ENCODE assay signal across 22 cellular contexts in genomic region chr9:35558185-35558584, GRCh38. TPM values are rescaled to one million over a fixed set of nuclear protein-coding genes. Genes with fewer than 3 reads are reported as not detected.
DNase-seq lines count a peak whose midpoint lies in the region; ATAC-seq, FAIRE-seq and TF ChIP-seq lines count a peak whose summit lies in the region.
"Had no signal": no experiment of that assay in that cellular context is flagged by ENCODE, and none has a peak within 500 bp of the region (broad histone marks: within the 10 kb centered on the region; RNA-seq: fewer than 3 reads in every experiment).

No MANE protein-coding gene starts in this region.

- DNase-seq in WTC11 (ENCODE audit: low spot score) (no peak), H1 (ENCODE audit: low read depth in 1 of 2, low spot score in 2 of 2) (no peak), sciatic nerve (ENCODE audit: low spot score) (no peak), endothelial cell (ENCODE audit: low spot score) (no peak), NCI-H774 (lab: John Stamatoyannopoulos, UW) (no peak)
- no peak for DNase-seq in naive thymus-derived CD4-positive, alpha-beta T cell
- DNase-seq: ACHN; BE2C; C1 segment of cervical spinal cord; CD4-positive, CD25-positive, alpha-beta regulatory T cell; CD8-positive, alpha-beta memory T cell; COR-L47; DMS 273 treated with DMSO at 0.1 percent for 48 hours; H7; HFFc6 had no signal

- H3K27me3 ChIP-seq in H1 (replicated peaks in 1 of 4; ENCODE audit: control insufficient read depth in 3 of 4, extremely low read depth in 1 of 4, insufficient read depth in 3 of 4, low read length in 3 of 4) (no peaks in the 10 kb centered on the region), skeletal muscle tissue (ENCODE audit: control insufficient read depth in 3 of 3, insufficient read depth in 3 of 3, low read length in 3 of 3) (no peaks in the 10 kb centered on the region)
- no peaks in the 10 kb centered on the region for H3K27me3 ChIP-seq in naive thymus-derived CD4-positive, alpha-beta T cell (ENCODE audit: control insufficient read depth in 2 of 2, insufficient read depth in 2 of 2, low read length in 2 of 2)
- H3K27me3 ChIP-seq: BE2C had no signal

- no peaks in the 10 kb centered on the region for H3K9me3 ChIP-seq in H1 (ENCODE audit: insufficient read depth in 2 of 2, low read depth in 1 of 2, low read length in 1 of 2)
- no peaks in the 10 kb centered on the region for H3K9me3 ChIP-seq in skeletal muscle tissue (ENCODE audit: control insufficient read depth in 3 of 3, low read length in 3 of 3)
- no peaks in the 10 kb centered on the region for H3K9me3 ChIP-seq in naive thymus-derived CD4-positive, alpha-beta T cell (ENCODE audit: control insufficient read depth in 2 of 3, low read length in 3 of 3)
- H3K9me3 ChIP-seq: BE2C had no signal

- H2BK5ac ChIP-seq in H1 (ENCODE audit: low read depth, low read length): no peak overlapping the region

- no peak for TF ChIP-seq RAD21 in H1 (IDR thresholded peaks at IDR 0.05 in 1 of 2, conservative IDR thresholded peaks at IDR 0.05 in 1 of 2; ENCODE audit: low read depth in 2 of 2, low read length in 2 of 2)

- no peaks in the 10 kb centered on the region for H3K79me1 ChIP-seq in H1 (ENCODE audit: low read depth, low read length)

- H3K27ac Mint-ChIP-seq in WTC11: no peak overlapping the region
- H3K27ac Mint-ChIP-seq in naive thymus-derived CD4-positive, alpha-beta T cell: no peak overlapping the region
- H3K27ac Mint-ChIP-seq in endothelial cell (ENCODE audit: unreplicated experiment): no peak overlapping the region

- no peaks in the 10 kb centered on the region; a peak in 1 of 4 replicates for H3K79me2 ChIP-seq in H1 (ENCODE audit: control insufficient read depth in 1 of 2, insufficient read depth in 2 of 2, low read length in 2 of 2)

- no peak overlapping the region for H4K91ac ChIP-seq in H1 (replicated peaks; ENCODE audit: insufficient read length, low read length)

- TF ChIP-seq CTCF in WTC11 (IDR thresholded peaks at IDR 0.05) (no peak), H1 (IDR thresholded peaks at IDR 0.05; ENCODE audit: control extremely low read depth in 1 of 3, insufficient read depth in 1 of 3, low read depth in 1 of 3, low read length in 3 of 3) (no peak), endothelial cell (IDR thresholded peaks at IDR 0.05; ENCODE audit: unreplicated experiment) (no peak)

- H3K9me3 Mint-ChIP-seq in WTC11 (no peaks in the 10 kb centered on the region), endothelial cell (ENCODE audit: unreplicated experiment) (no peaks in the 10 kb centered on the region)
- H3K9me3 Mint-ChIP-seq in naive thymus-derived CD4-positive, alpha-beta T cell: no peaks in the 10 kb centered on the region
- H3K9me3 Mint-ChIP-seq: CD4-positive, CD25-positive, alpha-beta regulatory T cell; CD8-positive, alpha-beta memory T cell; GM23338; HFFc6 had no signal

- no peak overlapping the region for H2BK12ac ChIP-seq in H1 (ENCODE audit: low read depth, low read length)

- no peak overlapping the region for H3K4me3 Mint-ChIP-seq in WTC11
- no peak overlapping the region for H3K4me3 Mint-ChIP-seq in naive thymus-derived CD4-positive, alpha-beta T cell
- no peak overlapping the region for H3K4me3 Mint-ChIP-seq in endothelial cell (ENCODE audit: unreplicated experiment)
- H3K4me3 Mint-ChIP-seq: CD4-positive, CD25-positive, alpha-beta regulatory T cell; CD8-positive, alpha-beta memory T cell; GM23338; HFFc6 had no signal

- H3K4me1 Mint-ChIP-seq in WTC11: no peaks in the 10 kb centered on the region
- peaks cover 0 to 7% (median 0%) of the 10 kb centered on the region in 7 donors for H3K4me1 Mint-ChIP-seq in naive thymus-derived CD4-positive, alpha-beta T cell
- peaks cover 4% of the 10 kb centered on the region for H3K4me1 Mint-ChIP-seq in endothelial cell (ENCODE audit: unreplicated experiment)
- H3K4me1 Mint-ChIP-seq: CD8-positive, alpha-beta memory T cell had no signal

- no peak for FAIRE-seq in H1 (lab: Jason Lieb, UNC)
- FAIRE-seq: A204.1, G401.6, GM12891 had no signal

- ATAC-seq in WTC11 (no peak), sciatic nerve (no peak)
- no peak for ATAC-seq in naive thymus-derived CD4-positive, alpha-beta T cell
- ATAC-seq: GM23338, HCT116 had no signal

- no peak for TF ChIP-seq EP300 in H1 (IDR thresholded peaks at IDR 0.05; ENCODE audit: borderline replicate concordance in 1 of 2, low read depth in 2 of 2, low read length in 2 of 2)

- WGBS in H1 (ENCODE audit: extremely low coverage in 1 of 2, insufficient coverage in 1 of 2, insufficient read length in 1 of 2, insufficient replicate concordance in 2 of 2, low coverage in 1 of 2, low lambda C conversion rate in 2 of 2, missing lambda C conversion rate in 1 of 2), 2 experiments: 92% methylated on average over 11 of the region's 11 CpGs; no CpG with 5 or more reads in 1 of the 2 experiments

- H4K20me1 ChIP-seq in H1 (replicated peaks in 1 of 2; ENCODE audit: control insufficient read depth in 1 of 2, insufficient read depth in 2 of 2, low read length in 2 of 2): peaks cover 0 to 2% of the 10 kb centered on the region in 2 experiments

- H3K4me2 ChIP-seq in H1 (ENCODE audit: insufficient read depth in 1 of 2, low read depth in 2 of 2, low read length in 2 of 2): no peak overlapping the region
- H3K4me2 ChIP-seq: GM23338 had no signal

- H3K9ac ChIP-seq in H1 (replicated peaks in 1 of 4; ENCODE audit: extremely low read depth in 1 of 4, low read depth in 3 of 4, low read length in 3 of 4) (no peak overlapping the region; a peak in 1 of 7 replicates), skeletal muscle tissue (ENCODE audit: low read depth in 1 of 3, low read length in 3 of 3) (peak overlapping the region in 2 of 3 donors; percentile 47 to 71)

- POLR2A ChIA-PET in WTC11 (lab: Charles Lee): no interaction called here
- POLR2A ChIA-PET in H1 (lab: Charles Lee; ENCODE audit: partially characterized antibody): interaction anchor here (0.6 to 1.6 kb wide), 3 partner anchors 8 to 148 kb away, joined by 3 to 4 read pairs (median 4); no protein-coding TSS in a partner anchor
- POLR2A ChIA-PET in naive thymus-derived CD4-positive, alpha-beta T cell (lab: Charles Lee): interaction anchor here (0.6 kb wide), 2 partner anchors 22 to 656 kb away, joined by 3 read pairs; no protein-coding TSS in a partner anchor

- intact Hi-C loops in sciatic nerve (cut with DNase I): loop anchor here (5.0 kb wide), 1 partner anchor 76 kb away; no protein-coding TSS in a partner anchor
- intact Hi-C loops in naive thymus-derived CD4-positive, alpha-beta T cell (cut with micrococcal nuclease): loop anchor here in 1 of 2 donors (10.0 kb wide), 1 partner anchor 303 kb away; no protein-coding TSS in a partner anchor

- H2BK20ac ChIP-seq in H1 (ENCODE audit: low read length): no peak overlapping the region

- H3K36me3 Mint-ChIP-seq in WTC11: no peaks in the 10 kb centered on the region
- peaks cover 0 to 9% (median 0%) of the 10 kb centered on the region in 5 donors for H3K36me3 Mint-ChIP-seq in naive thymus-derived CD4-positive, alpha-beta T cell
- peaks cover 23% of the 10 kb centered on the region for H3K36me3 Mint-ChIP-seq in endothelial cell (ENCODE audit: low read depth, unreplicated experiment)
- H3K36me3 Mint-ChIP-seq: CD4-positive, CD25-positive, alpha-beta regulatory T cell had no signal

- H2AK5ac ChIP-seq in H1 (ENCODE audit: low read depth, low read length): no peak overlapping the region

- H3K23ac ChIP-seq in H1 (ENCODE audit: insufficient read length): no peak overlapping the region

- H3K4ac ChIP-seq in H1 (replicated peaks; ENCODE audit: insufficient read length, low read depth, low read length): no peak overlapping the region

- H3K4me1 ChIP-seq in H1 (replicated peaks in 1 of 4; ENCODE audit: control insufficient read depth in 3 of 4, insufficient read depth in 4 of 4, low read length in 3 of 4) (peaks cover 0 to 4% (median 0%) of the 10 kb centered on the region in 4 experiments; a peak in 3 of 7 replicates), skeletal muscle tissue (ENCODE audit: control insufficient read depth in 3 of 3, insufficient read depth in 3 of 3, low read length in 3 of 3) (peaks cover 84 to 99% (median 86%) of the 10 kb centered on the region in 3 donors)
- H3K4me1 ChIP-seq in naive thymus-derived CD4-positive, alpha-beta T cell (ENCODE audit: control insufficient read depth in 2 of 2, insufficient read depth in 2 of 2, low read length in 2 of 2): no peaks in the 10 kb centered on the region
- H3K4me1 ChIP-seq: BE2C had no signal

- H3K4me3 ChIP-seq in H1 (ENCODE audit: extremely low read depth in 1 of 4, insufficient read depth in 2 of 4, low read depth in 3 of 4, low read length in 4 of 4) (no peak overlapping the region), skeletal muscle tissue (ENCODE audit: low read length in 3 of 3) (peak overlapping the region in 1 of 3 donors; percentile 3)
- no peak overlapping the region for H3K4me3 ChIP-seq in naive thymus-derived CD4-positive, alpha-beta T cell (ENCODE audit: low read length)
- H3K4me3 ChIP-seq: GM23338 had no signal

- H3K56ac ChIP-seq in H1 (replicated peaks; ENCODE audit: insufficient read length, low read depth, low read length): no peak overlapping the region

- H3K18ac ChIP-seq in H1 (ENCODE audit: extremely low read depth, low read length): no peak overlapping the region

- no peak overlapping the region for H3K27ac ChIP-seq in H1 (ENCODE audit: low read depth, low read length)
- peak overlapping the region; percentile 83 for H3K27ac ChIP-seq in skeletal muscle tissue (ENCODE audit: low read depth, low read length)
- H3K27ac ChIP-seq in naive thymus-derived CD4-positive, alpha-beta T cell (ENCODE audit: low read depth, low read length): no peak overlapping the region
- H3K27ac ChIP-seq: HL-60 had no signal

- H4K5ac ChIP-seq in H1 (ENCODE audit: insufficient read length, low read depth, low read length): no peak overlapping the region

- no peak overlapping the region for H3K14ac ChIP-seq in H1 (ENCODE audit: insufficient read length)

- no peaks in the 10 kb centered on the region for H3K23me2 ChIP-seq in H1 (ENCODE audit: low read depth, low read length)

- H3K27me3 Mint-ChIP-seq in WTC11 (ENCODE audit: low read depth): no peaks in the 10 kb centered on the region; the same call in 1 of the 2 replicates
- no peaks in the 10 kb centered on the region for H3K27me3 Mint-ChIP-seq in naive thymus-derived CD4-positive, alpha-beta T cell
- no peaks in the 10 kb centered on the region for H3K27me3 Mint-ChIP-seq in endothelial cell (ENCODE audit: unreplicated experiment)

- H4K8ac ChIP-seq in H1 (ENCODE audit: extremely low read depth, insufficient read depth, low read length): 0 out of 2 replicates have a peak overlapping the region, but pooled peaks have one; percentile 11

- no peaks in the 10 kb centered on the region; a peak in 1 of 8 replicates for H3K36me3 ChIP-seq in H1 (ENCODE audit: control insufficient read depth in 2 of 4, insufficient read depth in 4 of 4, low read length in 3 of 4)
- peaks cover 42 to 46% (median 42%) of the 10 kb centered on the region in 3 donors for H3K36me3 ChIP-seq in skeletal muscle tissue (ENCODE audit: control insufficient read depth in 3 of 3, insufficient read depth in 3 of 3, low read length in 3 of 3)
- H3K36me3 ChIP-seq in naive thymus-derived CD4-positive, alpha-beta T cell (ENCODE audit: control insufficient read depth in 2 of 3, insufficient read depth in 3 of 3, low read length in 3 of 3): no peaks in the 10 kb centered on the region

- no peak overlapping the region for H2AFZ ChIP-seq in H1 (ENCODE audit: low read length)
- H2AFZ ChIP-seq: GM23338 had no signal

- no peak overlapping the region for H2BK120ac ChIP-seq in H1 (replicated peaks; ENCODE audit: low read depth, low read length)

- CTCF ChIA-PET in WTC11 (lab: Charles Lee) (no interaction called here), H1 (lab: Charles Lee; ENCODE audit: partially characterized antibody) (interaction anchor here (1.2 to 18.3 kb wide), 6 partner anchors 10 to 80 kb away, joined by 4 to 181 read pairs (median 6); partner anchors contain the start of gene RUSC2)
- CTCF ChIA-PET in naive thymus-derived CD4-positive, alpha-beta T cell (lab: Charles Lee): no interaction called here

- no peak for TF ChIP-seq POLR2A in H1 (IDR thresholded peaks at IDR 0.05; ENCODE audit: control extremely low read depth in 1 of 2, low read depth in 2 of 2, low read length in 2 of 2)

- no peak overlapping the region for H2BK15ac ChIP-seq in H1 (ENCODE audit: low read length)

RNA-seq across cellular contexts. Expression of gene TESK1, which starts 46.9 kb away (rescaled TPM):
- 18.9 to 20.4 TPM (median 19.3 TPM) in 3 replicates for total RNA-seq in WTC11 (2021)
- total RNA-seq in H1 (2021; fragmentation: NEBNext Ultra II Directional; extraction: Animal tissue kit (Norgen Biotek cat#: 25700)): 13.9 and 17.5 TPM in 2 replicates
- polyA plus RNA-seq in H1 (2011; rRNA removed): 13.5 and 19.2 TPM in 2 replicates
- 11.6 TPM for polyA plus RNA-seq in H1 (2011; cell fraction: cytosol; rRNA removed)
- 39.3 TPM for polyA plus RNA-seq in H1 (2011; cell fraction: nucleus; rRNA removed)
- polyA plus RNA-seq in H1 (2012, experiment 1 of 2): 14.6 to 19.1 TPM (median 18.6 TPM) in 4 replicates
- polyA plus RNA-seq in H1 (2012, experiment 2 of 2): 10.3 TPM
- polyA plus RNA-seq in H1 (2013, experiment 1 of 2): 14.8 TPM
- 13.2 TPM for polyA plus RNA-seq in H1 (2013, experiment 2 of 2)
- polyA minus RNA-seq in H1 (2011; rRNA and poly(A)+ RNA removed): 8.2 and 9.3 TPM in 2 replicates
- polyA minus RNA-seq in H1 (2011; cell fraction: cytosol; rRNA and poly(A)+ RNA removed): 6.1 TPM
- 11.2 TPM for polyA minus RNA-seq in H1 (2011; cell fraction: nucleus; rRNA and poly(A)+ RNA removed)
- total RNA-seq in skeletal muscle tissue: 8.4 TPM
- 49.0 TPM for total RNA-seq in sciatic nerve
- total RNA-seq in naive thymus-derived CD4-positive, alpha-beta T cell: 10 to 100 TPM; 25.4 to 45.5 (median 39.2) TPM
- 1 to 10 TPM; 3.5 to 7.1 TPM for polyA plus RNA-seq in naive thymus-derived CD4-positive, alpha-beta T cell
- total RNA-seq in endothelial cell (ENCODE audit: unreplicated experiment): 34.6 TPM

Comparison
In these comparisons a context has a peak if more than half of its experiments do, and no peak if none do; other contexts are left out.
1. H3K9ac ChIP-seq: peak in skeletal muscle tissue (2 of 3); none in H1 (0 of 4).
2. Of the 9 proteins assayed by ChIP-seq in both WTC11 and H1: peak only in WTC11: USF2; only in H1: none; in both: none; in neither: 8.